In the genomic region with DNA sequence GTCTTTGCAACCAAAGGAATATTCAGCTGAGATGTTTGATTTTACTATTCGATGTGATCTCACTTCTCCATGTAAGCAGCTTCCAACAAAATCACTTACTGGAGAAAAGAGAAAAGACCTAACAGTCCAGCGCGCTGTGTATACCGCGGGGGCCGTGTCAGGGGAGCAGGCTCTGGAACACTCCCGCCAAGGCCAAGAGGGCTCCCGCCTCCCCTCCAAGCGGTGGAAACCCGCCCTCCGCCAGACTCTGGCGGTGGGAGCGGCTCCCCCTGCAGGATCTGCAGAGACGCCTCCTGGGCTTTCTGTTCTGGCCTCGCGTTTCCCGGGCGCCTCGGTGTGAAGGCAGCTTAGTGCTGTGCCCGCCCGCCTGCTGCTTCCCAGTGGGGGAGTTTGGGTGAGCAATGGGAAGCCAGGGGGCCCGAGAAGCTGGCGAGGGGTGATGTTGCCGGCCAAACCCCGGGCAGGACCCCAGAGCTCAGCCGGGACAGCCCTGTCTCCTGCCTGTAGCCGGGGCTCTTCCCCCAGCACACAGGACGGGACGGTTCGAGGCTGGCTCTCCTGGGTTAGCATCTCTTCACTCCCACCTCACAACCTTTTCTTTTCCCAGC, we compare ENCODE assay signal across 8 cellular contexts. TPM values are rescaled to one million over a fixed set of nuclear protein-coding genes. Genes with fewer than 3 reads are reported as not detected.
A peak's percentile ranks its signal among the peaks of the same experiment; 100 is the strongest.
DNase-seq lines count a peak whose midpoint lies in the region; ATAC-seq, FAIRE-seq and TF ChIP-seq lines count a peak whose summit lies in the region.

No MANE protein-coding gene starts in this region.

- intact Hi-C loops in CD14-positive monocyte (cut with micrococcal nuclease) (loop anchor here in 1 of 2 donors (5.0 kb wide), 1 partner anchor 65 kb away; a partner anchor contains a TSS), HepG2 (cut with micrococcal nuclease; ENCODE audit: unreplicated experiment) (loop anchor here (5.0 kb wide), 2 partner anchors 35 to 65 kb away; a partner anchor contains a TSS)

- peak overlapping the region; percentile 73 for H3K4me2 ChIP-seq in HepG2 (ENCODE audit: low read depth, low read length)

- CTCF ChIA-PET in activated CD4-positive, alpha-beta T cell treated with anti-CD3 and anti-CD28 coated beads, Interleukin-2, amount 10 ng/mL, durations not matched to agents 7 days and 5 days (lab: Charles Lee): interaction anchor here (0.7 to 1.9 kb wide), 4 partner anchors 17 to 67 kb away, joined by 3 to 5 read pairs (median 4); a partner anchor contains a TSS
- CTCF ChIA-PET in HepG2 (lab: Yijun Ruan, JAX; ENCODE audit: low intra/inter-chr PET ratio, low total read pairs): interaction anchor here (1.3 to 1.5 kb wide), 2 partner anchors 64 to 66 kb away, joined by 4 read pairs; a partner anchor contains a TSS

- H3K4me3 ChIP-seq in HAP-1 (no peak overlapping the region; the same call in 1 of the 2 replicates), coronary artery (peak overlapping the region; percentile 66), HepG2 (replicated peaks in 1 of 3; ENCODE audit: insufficient read depth in 1 of 3, low read depth in 2 of 3, low read length in 3 of 3) (peak overlapping the region in 2 of 3 experiments; percentile 17 to 52; a peak in 2 of 6 replicates)

- no peak overlapping the region for H3K9ac ChIP-seq in HepG2 (ENCODE audit: insufficient read depth, low read depth, low read length)

- no peak overlapping the region for H2AFZ ChIP-seq in HepG2 (ENCODE audit: low read length)

- H3K4me1 ChIP-seq in HAP-1: peaks cover 5% of the 10 kb centered on the region
- H3K4me1 ChIP-seq in HepG2 (ENCODE audit: insufficient read depth, low read length): peaks cover 24% of the 10 kb centered on the region

- BruUV-seq in HepG2 (replicated peaks; lab: Mats Ljungman, UMichigan): no TSS peak

- H3K27ac Mint-ChIP-seq in CD14-positive monocyte: no peak overlapping the region
- no peak overlapping the region for H3K27ac Mint-ChIP-seq in activated CD4-positive, alpha-beta T cell treated with anti-CD3 and anti-CD28 coated beads, Interleukin-2, amount 10 ng/mL, durations not matched to agents 7 days and 5 days

- in situ Hi-C loops in HAP-1 (cut with MboI; ENCODE audit: low sequenced_read_pairs) (no loop called here), HepG2 (cut with HindIII; ENCODE audit: extremely low pct_ligation_motif_present, low pct_unique_long_range_greater_than_20kb) (no loop called here)

- peaks cover 60 to 66% (median 60%) of the 10 kb centered on the region in 3 donors for H3K27me3 Mint-ChIP-seq in CD14-positive monocyte (ENCODE audit: low read depth in 3 of 3)
- peaks cover 58% of the 10 kb centered on the region for H3K27me3 Mint-ChIP-seq in activated CD4-positive, alpha-beta T cell treated with anti-CD3 and anti-CD28 coated beads, Interleukin-2, amount 10 ng/mL, durations not matched to agents 7 days and 5 days

- TF ChIP-seq CTCF in CD14-positive monocyte (IDR thresholded peaks at IDR 0.05): peak; percentile 72
- TF ChIP-seq CTCF in coronary artery (IDR thresholded peaks at IDR 0.05): peak; percentile 52
- TF ChIP-seq CTCF in HepG2 (CRISPR knock-in tag; IDR thresholded peaks at IDR 0.05): peak; percentile 96

- no peak for TF ChIP-seq POLR2A in HepG2 (IDR thresholded peaks at IDR 0.05; ENCODE audit: insufficient read depth in 1 of 2, low read depth in 2 of 2, low read length in 2 of 2)

- H3K36me3 Mint-ChIP-seq in CD14-positive monocyte: peaks cover 0 to 3% of the 10 kb centered on the region in 2 donors
- H3K36me3 Mint-ChIP-seq in activated CD4-positive, alpha-beta T cell treated with anti-CD3 and anti-CD28 coated beads, Interleukin-2, amount 10 ng/mL, durations not matched to agents 7 days and 5 days (ENCODE audit: low read depth): no peaks in the 10 kb centered on the region

- TF ChIP-seq RAD21 in HepG2 (CRISPR knock-in tag; IDR thresholded peaks at IDR 0.05): peak; percentile 83

- peaks cover 0 to 3% (median 0%) of the 10 kb centered on the region in 7 donors for H3K9me3 Mint-ChIP-seq in CD14-positive monocyte
- no peaks in the 10 kb centered on the region for H3K9me3 Mint-ChIP-seq in activated CD4-positive, alpha-beta T cell treated with anti-CD3 and anti-CD28 coated beads, Interleukin-2, amount 10 ng/mL, durations not matched to agents 7 days and 5 days

- ATAC-seq in HepG2 (peak; percentile 91), HG03469 (IDR thresholded peaks at IDR 0.05; ENCODE audit: unreplicated experiment) (no peak)

- no peaks in the 10 kb centered on the region for H3K79me2 ChIP-seq in HepG2 (ENCODE audit: insufficient read depth, low read length)

- POLR2A ChIA-PET in activated CD4-positive, alpha-beta T cell treated with anti-CD3 and anti-CD28 coated beads, Interleukin-2, amount 10 ng/mL, durations not matched to agents 7 days and 5 days (lab: Charles Lee): no interaction called here
- POLR2A ChIA-PET in HepG2 (lab: Yijun Ruan, JAX): interaction anchor here (0.5 kb wide), 1 partner anchor 682 kb away, joined by 3 read pairs; no protein-coding TSS in a partner anchor

- H3K36me3 ChIP-seq in HAP-1 (replicated peaks): no peaks in the 10 kb centered on the region
- no peaks in the 10 kb centered on the region for H3K36me3 ChIP-seq in HepG2 (replicated peaks in 1 of 2; ENCODE audit: control insufficient read depth in 1 of 2, insufficient read depth in 2 of 2, low read length in 2 of 2)

- H3K9me3 ChIP-seq in HAP-1 (no peaks in the 10 kb centered on the region), HepG2 (ENCODE audit: low read length) (no peaks in the 10 kb centered on the region)

- H3K27me3 ChIP-seq in HAP-1 (ENCODE audit: low read depth) (no peaks in the 10 kb centered on the region), HepG2 (ENCODE audit: control insufficient read depth in 1 of 2, insufficient read depth in 2 of 2, low read length in 2 of 2) (peaks cover 4 to 17% of the 10 kb centered on the region in 2 experiments; a peak in 4 of 5 replicates)

- FAIRE-seq in HepG2 (lab: Jason Lieb, UNC): no peak

- H3K4me1 Mint-ChIP-seq in CD14-positive monocyte: peaks cover 23% of the 10 kb centered on the region
- peaks cover 23% of the 10 kb centered on the region for H3K4me1 Mint-ChIP-seq in activated CD4-positive, alpha-beta T cell treated with anti-CD3 and anti-CD28 coated beads, Interleukin-2, amount 10 ng/mL, durations not matched to agents 7 days and 5 days

- H3K4me3 Mint-ChIP-seq in CD14-positive monocyte: peak overlapping the region; percentile 64 to 81
- peak overlapping the region; percentile 1 for H3K4me3 Mint-ChIP-seq in activated CD4-positive, alpha-beta T cell treated with anti-CD3 and anti-CD28 coated beads, Interleukin-2, amount 10 ng/mL, durations not matched to agents 7 days and 5 days

- WGBS in HepG2 (ENCODE audit: low lambda C conversion rate): 7% methylated on average over 13 of the region's 30 CpGs

- no peak for TF ChIP-seq EP300 in HepG2 (IDR thresholded peaks at IDR 0.05; ENCODE audit: low read depth in 2 of 2, low read length in 2 of 2)
- no peak for TF ChIP-seq EP300 in HepG2 (CRISPR knock-in tag; IDR thresholded peaks at IDR 0.05; ENCODE audit: borderline replicate concordance)

- DNase-seq in CD14-positive monocyte (ENCODE audit: low spot score) (peak; percentile 53), HAP-1 (ENCODE audit: low spot score in 2 of 2) (peak; percentile 83 to 93), NCI-H524 (lab: John Stamatoyannopoulos, UW) (peak; percentile 78 to 85), coronary artery (ENCODE audit: low spot score) (peak; percentile 83), HepG2 (ENCODE audit: low spot score) (peak; percentile 69)
- DNase-seq in activated CD4-positive, alpha-beta T cell treated with anti-CD3 and anti-CD28 coated beads, Interleukin-2, amount 10 ng/mL, durations not matched to agents 7 days and 5 days: peak; percentile 66
- DNase-seq in stimulated activated CD4-positive, alpha-beta T cell treated with anti-CD3 and anti-CD28 coated beads, Interleukin-2, amount 100 ng/mL, for 4 hours (ENCODE audit: low read depth): peak; percentile 54

- H3K27ac ChIP-seq in coronary artery (no peak overlapping the region), HepG2 (ENCODE audit: extremely low read length, insufficient read depth, low read length) (no peak overlapping the region)

- H4K20me1 ChIP-seq in HepG2 (ENCODE audit: insufficient read depth, low read length): no peaks in the 10 kb centered on the region

RNA-seq across cellular contexts. Expression of a gene that starts 36.3 kb away (rescaled TPM):
- polyA plus RNA-seq in CD14-positive monocyte: 1 to 10 TPM in 1 of 2 donors, under 1 TPM in 1; 0.85 to 1.2 TPM
- total RNA-seq in activated CD4-positive, alpha-beta T cell treated with anti-CD3 and anti-CD28 coated beads, Interleukin-2, amount 10 ng/mL, durations not matched to agents 7 days and 5 days: 10 to 100 TPM; 14.3 to 14.6 TPM
- 6.4 and 12.4 TPM in 2 replicates for total RNA-seq in HepG2 (2016; rRNA removed; fragmentation: Illumina TruSeq; extraction: Trizol)
- total RNA-seq in HepG2 (2016; cell fraction: cytosol; rRNA removed; fragmentation: Illumina TruSeq; extraction: Trizol; ENCODE audit: low read depth): 1.7 and 1.9 TPM in 2 replicates
- total RNA-seq in HepG2 (2016; cell fraction: insoluble cytoplasmic fraction; rRNA removed; fragmentation: Illumina TruSeq; extraction: Trizol): 5.9 and 12.8 TPM in 2 replicates
- 6.3 and 7.3 TPM in 2 replicates for total RNA-seq in HepG2 (2016; cell fraction: membrane; rRNA removed; fragmentation: Illumina TruSeq; extraction: Trizol)
- total RNA-seq in HepG2 (2016; cell fraction: nucleus; rRNA removed; fragmentation: Illumina TruSeq; extraction: Trizol): 12.7 and 15.0 TPM in 2 replicates
- 8.6 and 8.9 TPM in 2 replicates for polyA plus RNA-seq in HepG2 (2011; rRNA removed)
- polyA plus RNA-seq in HepG2 (2011; cell fraction: cytosol; rRNA removed): 9.6 and 9.8 TPM in 2 replicates
- 4.4 and 4.5 TPM in 2 replicates for polyA plus RNA-seq in HepG2 (2011; cell fraction: nucleus; rRNA removed)
- 9.6 and 9.8 TPM in 2 replicates for polyA plus RNA-seq in HepG2 (2012)
- 3.1 and 3.8 TPM in 2 replicates for polyA plus RNA-seq in HepG2 (2016; cell fraction: cytosol; fragmentation: Illumina TruSeq; extraction: Trizol; ENCODE audit: low read depth)
- 10.8 and 12.3 TPM in 2 replicates for polyA plus RNA-seq in HepG2 (2016; cell fraction: insoluble cytoplasmic fraction; fragmentation: Illumina TruSeq; extraction: Trizol; ENCODE audit: low read depth)
- polyA plus RNA-seq in HepG2 (2016; cell fraction: membrane; fragmentation: Illumina TruSeq; extraction: Trizol; ENCODE audit: low read depth): 6.3 and 7.2 TPM in 2 replicates
- polyA plus RNA-seq in HepG2 (2016; cell fraction: nucleus; fragmentation: Illumina TruSeq; extraction: Trizol; ENCODE audit: insufficient read depth, low read depth): 35.3 and 38.8 TPM in 2 replicates
- polyA minus RNA-seq in HepG2 (2011; rRNA and poly(A)+ RNA removed; ENCODE audit: low replicate concordance): 10.7 and 13.2 TPM in 2 replicates
- polyA minus RNA-seq in HepG2 (2011; cell fraction: cytosol; rRNA and poly(A)+ RNA removed): 7.1 and 8.4 TPM in 2 replicates
- polyA minus RNA-seq in HepG2 (2011; cell fraction: nucleus; rRNA and poly(A)+ RNA removed): 3.0 and 3.2 TPM in 2 replicates

RNA-seq across cellular contexts. Expression of a gene that starts 57.8 kb away (rescaled TPM):
- 10 to 100 TPM; 30.8 to 37.3 TPM for polyA plus RNA-seq in CD14-positive monocyte
- total RNA-seq in activated CD4-positive, alpha-beta T cell treated with anti-CD3 and anti-CD28 coated beads, Interleukin-2, amount 10 ng/mL, durations not matched to agents 7 days and 5 days: 10 to 100 TPM; 17.0 to 22.7 TPM
- total RNA-seq in HepG2 (2016; rRNA removed; fragmentation: Illumina TruSeq; extraction: Trizol): 23.2 and 26.3 TPM in 2 replicates
- total RNA-seq in HepG2 (2016; cell fraction: cytosol; rRNA removed; fragmentation: Illumina TruSeq; extraction: Trizol; ENCODE audit: low read depth): 3.1 and 3.3 TPM in 2 replicates
- 20.5 and 28.7 TPM in 2 replicates for total RNA-seq in HepG2 (2016; cell fraction: insoluble cytoplasmic fraction; rRNA removed; fragmentation: Illumina TruSeq; extraction: Trizol)
- 5.6 and 8.7 TPM in 2 replicates for total RNA-seq in HepG2 (2016; cell fraction: membrane; rRNA removed; fragmentation: Illumina TruSeq; extraction: Trizol)
- total RNA-seq in HepG2 (2016; cell fraction: nucleus; rRNA removed; fragmentation: Illumina TruSeq; extraction: Trizol): 13.2 and 14.8 TPM in 2 replicates
- polyA plus RNA-seq in HepG2 (2011; rRNA removed): 6.6 and 10.8 TPM in 2 replicates
- polyA plus RNA-seq in HepG2 (2011; cell fraction: cytosol; rRNA removed): 14.2 and 21.1 TPM in 2 replicates
- polyA plus RNA-seq in HepG2 (2011; cell fraction: nucleus; rRNA removed): 2.8 and 8.6 TPM in 2 replicates
- polyA plus RNA-seq in HepG2 (2012): 11.8 and 14.4 TPM in 2 replicates
- polyA plus RNA-seq in HepG2 (2016; cell fraction: cytosol; fragmentation: Illumina TruSeq; extraction: Trizol; ENCODE audit: low read depth): 1.9 and 2.4 TPM in 2 replicates
- 24.5 and 29.8 TPM in 2 replicates for polyA plus RNA-seq in HepG2 (2016; cell fraction: insoluble cytoplasmic fraction; fragmentation: Illumina TruSeq; extraction: Trizol; ENCODE audit: low read depth)
- 3.8 and 4.4 TPM in 2 replicates for polyA plus RNA-seq in HepG2 (2016; cell fraction: membrane; fragmentation: Illumina TruSeq; extraction: Trizol; ENCODE audit: low read depth)
- polyA plus RNA-seq in HepG2 (2016; cell fraction: nucleus; fragmentation: Illumina TruSeq; extraction: Trizol; ENCODE audit: insufficient read depth, low read depth): 13.5 and 15.0 TPM in 2 replicates
- polyA minus RNA-seq in HepG2 (2011; rRNA and poly(A)+ RNA removed; ENCODE audit: low replicate concordance): 6.2 and 20.2 TPM in 2 replicates
- 2.2 and 3.0 TPM in 2 replicates for polyA minus RNA-seq in HepG2 (2011; cell fraction: cytosol; rRNA and poly(A)+ RNA removed)
- polyA minus RNA-seq in HepG2 (2011; cell fraction: nucleus; rRNA and poly(A)+ RNA removed): 11.7 and 16.2 TPM in 2 replicates
